ENCODE assay signal across 18 cellular contexts in genomic region chr20:9160760-9161159, GRCh38.
A peak's percentile ranks its signal among the peaks of the same experiment; 100 is the strongest.
DNase-seq lines count a peak whose midpoint lies in the region; ATAC-seq and TF ChIP-seq lines count a peak whose summit lies in the region.
"Had no signal": no experiment of that assay in that cellular context is flagged by ENCODE, and none has a peak within 500 bp of the region (broad histone marks: within the 10 kb centered on the region; RNA-seq: fewer than 3 reads in every experiment).

No MANE protein-coding gene starts in this region.

- peaks cover 33% of the 10 kb centered on the region for H3K4me1 Mint-ChIP-seq in neural crest cell
- H3K4me1 Mint-ChIP-seq in endothelial cell (ENCODE audit: unreplicated experiment) = no peaks in the 10 kb centered on the region

- H3K36me3 ChIP-seq in BJ (ENCODE audit: control insufficient read depth, insufficient read depth, low read length) = no peaks in the 10 kb centered on the region
- no peaks in the 10 kb centered on the region for H3K36me3 ChIP-seq in colonic mucosa
- H3K36me3 ChIP-seq: left lung, Peyer's patch, stomach had no signal

- TF ChIP-seq CTCF in BJ (IDR thresholded peaks at IDR 0.05; ENCODE audit: insufficient read depth, low read depth, low read length) = no peak
- no peak for TF ChIP-seq CTCF in foreskin fibroblast (IDR thresholded peaks at IDR 0.05; ENCODE audit: low read depth, low read length)
- TF ChIP-seq CTCF in neural crest cell (conservative IDR thresholded peaks at IDR 0.05) = no peak
- TF ChIP-seq CTCF in colonic mucosa (IDR thresholded peaks at IDR 0.05) = no peak
- no peak for TF ChIP-seq CTCF in endothelial cell (IDR thresholded peaks at IDR 0.05; ENCODE audit: unreplicated experiment)

- H3K9me3 Mint-ChIP-seq in neural crest cell (no peaks in the 10 kb centered on the region), endothelial cell (ENCODE audit: unreplicated experiment) (no peaks in the 10 kb centered on the region)

- POLR2A ChIA-PET in BJ (lab: Charles Lee) = interaction anchor here (0.8 kb wide), 1 partner anchor 14 kb away, joined by 3 read pairs; no protein-coding TSS in a partner anchor

- no peak overlapping the region for H3K27ac ChIP-seq in colonic mucosa
- H3K27ac ChIP-seq: epithelial cell of prostate, left lung, Peyer's patch, stomach had no signal

- H3K27me3 Mint-ChIP-seq in neural crest cell (ENCODE audit: low read depth) (no peaks in the 10 kb centered on the region), endothelial cell (ENCODE audit: unreplicated experiment) (no peaks in the 10 kb centered on the region)

- DNase-seq in BJ (ENCODE audit: low read depth) = no peak
- DNase-seq in RPMI8226 = peak; percentile 23
- DNase-seq in foreskin fibroblast = peak; percentile 30 to 44
- DNase-seq in neural crest cell (ENCODE audit: low read depth, low spot score) = no peak
- no peak for DNase-seq in colonic mucosa
- DNase-seq in endothelial cell (ENCODE audit: low spot score) = no peak
- DNase-seq: activated CD4-positive, alpha-beta T cell treated with anti-CD3 and anti-CD28 coated beads for 4 hours; activated T-cell treated with anti-CD3 and anti-CD28 coated beads, Interleukin-2, amount 50 U/mL, for 4 hours; AML-193; left lung; NCI-H1694 treated with DMSO at 0.1 percent for 48 hours; NCI-H526 treated with DMSO at 0.1 percent for 48 hours; Peyer's patch had no signal

- H3K9me3 ChIP-seq in colonic mucosa = no peaks in the 10 kb centered on the region
- H3K9me3 ChIP-seq: left lung, Peyer's patch, stomach had no signal

- H3K36me3 Mint-ChIP-seq in neural crest cell (ENCODE audit: low read depth) = peaks cover under 1% of the 10 kb centered on the region
- no peaks in the 10 kb centered on the region for H3K36me3 Mint-ChIP-seq in endothelial cell (ENCODE audit: low read depth, unreplicated experiment)

- CTCF ChIA-PET in BJ (lab: Yijun Ruan, JAX) = interaction anchor here (0.8 to 1.2 kb wide), 2 partner anchors 21 to 24 kb away, joined by 3 read pairs; no protein-coding TSS in a partner anchor

- no peaks in the 10 kb centered on the region for H3K4me1 ChIP-seq in colonic mucosa
- H3K4me1 ChIP-seq: Peyer's patch had no signal

- no peaks in the 10 kb centered on the region for H3K27me3 ChIP-seq in BJ (ENCODE audit: control insufficient read depth, insufficient read depth, low read length)
- no peaks in the 10 kb centered on the region for H3K27me3 ChIP-seq in colonic mucosa
- H3K27me3 ChIP-seq: left lung, Peyer's patch, stomach had no signal

- intact Hi-C loops in colonic mucosa (cut with DNase I) = no loop called here

- H3K27ac Mint-ChIP-seq in neural crest cell (ENCODE audit: unreplicated experiment) = peak overlapping the region; percentile 87
- H3K27ac Mint-ChIP-seq in endothelial cell (ENCODE audit: unreplicated experiment) = no peak overlapping the region

- H3K4me3 Mint-ChIP-seq in neural crest cell (peak overlapping the region; percentile 6), endothelial cell (ENCODE audit: unreplicated experiment) (no peak overlapping the region)
- H3K4me3 Mint-ChIP-seq: activated T-cell treated with anti-CD3 and anti-CD28 coated beads, Interleukin-2, amount 50 U/mL, for 4 hours had no signal

- H3K4me3 ChIP-seq in BJ (ENCODE audit: low read depth, low read length) = 0 out of 2 replicates have a peak overlapping the region, but pooled peaks have one; percentile 3
- H3K4me3 ChIP-seq in foreskin fibroblast (ENCODE audit: low read depth in 1 of 2, low read length in 2 of 2) = no peak overlapping the region
- H3K4me3 ChIP-seq in colonic mucosa = no peak overlapping the region
- H3K4me3 ChIP-seq: K562, left lung, Peyer's patch, stomach had no signal

- no peak overlapping the region for H3K9ac ChIP-seq in colonic mucosa (ENCODE audit: low read depth in 2 of 2, low read length in 2 of 2)

- ATAC-seq in HG02798 (IDR thresholded peaks at IDR 0.05; ENCODE audit: poor library complexity, unreplicated experiment) (no peak), HG03432 (IDR thresholded peaks at IDR 0.05; ENCODE audit: unreplicated experiment) (no peak)
- ATAC-seq: activated T-cell treated with anti-CD3 and anti-CD28 coated beads, Interleukin-2, amount 50 U/mL, for 4 hours; K562; left lung had no signal

Comparison
In these comparisons a context has a peak if more than half of its experiments do, and no peak if none do; other contexts are left out.
1. DNase-seq: peak in RPMI8226 (single experiment) and foreskin fibroblast (2 of 2); none in BJ (single experiment), neural crest cell (single experiment), colonic mucosa (single experiment) and endothelial cell (single experiment).